ENCODE assay signal across 8 cellular contexts in genomic region chr7:84336303-84336702, GRCh38.
DNase-seq lines count a peak whose midpoint lies in the region; ATAC-seq and TF ChIP-seq lines count a peak whose summit lies in the region.
"Had no signal": no experiment of that assay in that cellular context is flagged by ENCODE, and none has a peak within 500 bp of the region (broad histone marks: within the 10 kb centered on the region; RNA-seq: fewer than 3 reads in every experiment).

No MANE protein-coding gene starts in this region.

- peak; percentile 66 for DNase-seq in SKM-1 treated with dmso at 0.1 percent for 144 hours (lab: John Stamatoyannopoulos, UW; ENCODE audit: unreplicated experiment)
- DNase-seq in sciatic nerve (ENCODE audit: low spot score) = no peak
- DNase-seq in activated T-cell treated with anti-CD3 and anti-CD28 coated beads for 4 hours = no peak
- no peak for DNase-seq in PC-3
- no peak for DNase-seq in germinal center (ENCODE audit: low spot score)

- H3K9ac ChIP-seq in PC-3 (ENCODE audit: low read length) = no peak overlapping the region

- no peaks in the 10 kb centered on the region for H3K79me2 ChIP-seq in PC-3 (ENCODE audit: low read length)

- H3K9me3 ChIP-seq in PC-3 (ENCODE audit: low read length) = no peaks in the 10 kb centered on the region
- H3K9me3 ChIP-seq: suprapubic skin had no signal

- no peaks in the 10 kb centered on the region for H3K36me3 ChIP-seq in PC-3 (ENCODE audit: low read depth, low read length)
- H3K36me3 ChIP-seq: suprapubic skin had no signal

- no TSS peak for BruUV-seq in PC-3 (replicated peaks; lab: Mats Ljungman, UMichigan)

- H3F3A ChIP-seq in PC-3 (ENCODE audit: low read length, unreplicated experiment) = no peaks in the 10 kb centered on the region

- CTCF ChIA-PET in PC-3 (lab: Charles Lee) = no interaction called here

- no peak overlapping the region for H3K4me2 ChIP-seq in PC-3 (ENCODE audit: low read length)

- H3K27me3 ChIP-seq in PC-3 (ENCODE audit: low read length) = no peaks in the 10 kb centered on the region
- H3K27me3 ChIP-seq: suprapubic skin had no signal

- peaks cover 14% of the 10 kb centered on the region for H3K4me1 ChIP-seq in PC-3 (ENCODE audit: insufficient read depth, low read length)
- H3K4me1 ChIP-seq: suprapubic skin had no signal

- H3K27ac ChIP-seq in PC-3 (ENCODE audit: low read length) = no peak overlapping the region
- H3K27ac ChIP-seq: suprapubic skin had no signal

- intact Hi-C loops in sciatic nerve (cut with DNase I) = no loop called here
- intact Hi-C loops in PC-3 (cut with micrococcal nuclease) = no loop called here

- peak; percentile 74 for ATAC-seq in GM19455 (IDR thresholded peaks at IDR 0.05; ENCODE audit: unreplicated experiment)
- ATAC-seq in HG03354 (IDR thresholded peaks at IDR 0.05; ENCODE audit: poor library complexity, severe bottlenecking, unreplicated experiment) = peak; percentile 71
- peak; percentile 32 for ATAC-seq in sciatic nerve
- no peak for ATAC-seq in PC-3

- no peak overlapping the region for H3K4me3 ChIP-seq in PC-3 (ENCODE audit: low read length)
- H3K4me3 ChIP-seq: suprapubic skin had no signal

- no peak overlapping the region for H2AFZ ChIP-seq in PC-3 (ENCODE audit: low read length)

- H4K20me1 ChIP-seq in PC-3 (ENCODE audit: low read length) = no peaks in the 10 kb centered on the region

- POLR2A ChIA-PET in PC-3 (lab: Charles Lee; ENCODE audit: unreplicated experiment) = no interaction called here

- TF ChIP-seq CTCF in PC-3 (conservative IDR thresholded peaks at IDR 0.05; ENCODE audit: low read depth, low read length) = no peak

- no peaks in the 10 kb centered on the region for H3K9me2 ChIP-seq in PC-3 (replicated peaks; ENCODE audit: low read length)
